8 cellular contexts compared by ENCODE assay signal in genomic region chr3:97719156-97719821, GRCh38. TPM values are rescaled to one million over a fixed set of nuclear protein-coding genes. Genes with fewer than 3 reads are reported as not detected.
A peak's percentile ranks its signal among the peaks of the same experiment; 100 is the strongest.
DNase-seq lines count a peak whose midpoint lies in the region; ATAC-seq and TF ChIP-seq lines count a peak whose summit lies in the region.

No MANE protein-coding gene starts in this region.

- H3K9me3 ChIP-seq in SK-N-MC (ENCODE audit: low read depth, low read length) (no peaks in the 10 kb centered on the region), psoas muscle (no peaks in the 10 kb centered on the region), uterus (no peaks in the 10 kb centered on the region)

- H3K36me3 ChIP-seq in SK-N-MC (ENCODE audit: insufficient read depth, low read length) (no peaks in the 10 kb centered on the region), psoas muscle (ENCODE audit: insufficient read depth in 1 of 2, low read depth in 1 of 2) (no peaks in the 10 kb centered on the region), uterus (no peaks in the 10 kb centered on the region)

- H3K4me3 Mint-ChIP-seq in activated naive CD4-positive, alpha-beta T cell treated with anti-CD3 and anti-CD28 coated beads for 36 hours = no peak overlapping the region

- TF ChIP-seq CTCF in GM12865 (IDR thresholded peaks at IDR 0.05; ENCODE audit: insufficient read depth, low read depth, low read length, missing control alignments) (peak; percentile 93), HFF-Myc (IDR thresholded peaks at IDR 0.05; ENCODE audit: low read depth, low read length, missing control alignments) (peak; percentile 96), psoas muscle (IDR thresholded peaks at IDR 0.05) (peak; percentile 93), uterus (IDR thresholded peaks at IDR 0.05) (peak; percentile 46 to 80 (median 62))

- H3K4me1 ChIP-seq in psoas muscle (peaks cover 8% of the 10 kb centered on the region), uterus (no peaks in the 10 kb centered on the region)

- no peaks in the 10 kb centered on the region for H3K9me3 Mint-ChIP-seq in activated naive CD4-positive, alpha-beta T cell treated with anti-CD3 and anti-CD28 coated beads for 36 hours

- no peak overlapping the region for H3K27ac ChIP-seq in SK-N-MC
- H3K27ac ChIP-seq in psoas muscle = no peak overlapping the region
- no peak overlapping the region for H3K27ac ChIP-seq in uterus

- 3 to 6% (median 4%) methylated on average over 7 of the region's 7 CpGs for WGBS in psoas muscle, 3 donors

- H3K27me3 Mint-ChIP-seq in activated naive CD4-positive, alpha-beta T cell treated with anti-CD3 and anti-CD28 coated beads for 36 hours (ENCODE audit: low read depth) = peaks cover 2% of the 10 kb centered on the region

- no peak for TF ChIP-seq POLR2A in uterus (IDR thresholded peaks at IDR 0.05)

- no peak overlapping the region for H3K9ac ChIP-seq in SK-N-MC (ENCODE audit: insufficient read length)

- DNase-seq in GM12865 (ENCODE audit: low read depth) = peak; percentile 74
- DNase-seq in HFF-Myc (ENCODE audit: extremely low read depth, low read depth) = peak; percentile 17
- peak; percentile 82 for DNase-seq in NAMALWA (ENCODE audit: low spot score)
- peak; percentile 20 for DNase-seq in SK-N-MC (ENCODE audit: low read depth, low spot score)
- DNase-seq in activated naive CD4-positive, alpha-beta T cell treated with anti-CD3 and anti-CD28 coated beads for 36 hours = peak; percentile 79
- peak; percentile 69 for DNase-seq in glomerular visceral epithelial cell (ENCODE audit: extremely low spot score)
- peak; percentile 40 to 70 for DNase-seq in psoas muscle
- peak; percentile 28 to 51 for DNase-seq in uterus

- peak; percentile 70 to 97 (median 80) for ATAC-seq in psoas muscle

- H3K4me3 ChIP-seq in GM12865 (ENCODE audit: low read depth, low read length) (no peak overlapping the region), HFF-Myc (replicated peaks; ENCODE audit: low read depth, low read length) (no peak overlapping the region), SK-N-MC (no peak overlapping the region), psoas muscle (no peak overlapping the region), uterus (no peak overlapping the region)

- CTCF ChIA-PET in activated naive CD4-positive, alpha-beta T cell treated with anti-CD3 and anti-CD28 coated beads for 36 hours (lab: Charles Lee) = interaction anchor here (0.6 to 2.6 kb wide), 15 partner anchors 9 to 1576 kb away, joined by 3 to 20 read pairs (median 3); no protein-coding TSS in a partner anchor

- H3K27ac Mint-ChIP-seq in activated naive CD4-positive, alpha-beta T cell treated with anti-CD3 and anti-CD28 coated beads for 36 hours = no peak overlapping the region

- H3K4me1 Mint-ChIP-seq in activated naive CD4-positive, alpha-beta T cell treated with anti-CD3 and anti-CD28 coated beads for 36 hours (ENCODE audit: low read depth) = no peaks in the 10 kb centered on the region

- intact Hi-C loops in activated naive CD4-positive, alpha-beta T cell treated with anti-CD3 and anti-CD28 coated beads for 36 hours (cut with micrococcal nuclease) = loop anchor here (1.0 kb wide), 2 partner anchors 304 to 856 kb away; no protein-coding TSS in a partner anchor
- intact Hi-C loops in psoas muscle (cut with DNase I) = no loop called here
- intact Hi-C loops in uterus (cut with DNase I; ENCODE audit: low total_unique reads) = no loop called here

- no peaks in the 10 kb centered on the region for H3K36me3 Mint-ChIP-seq in activated naive CD4-positive, alpha-beta T cell treated with anti-CD3 and anti-CD28 coated beads for 36 hours (ENCODE audit: low read depth)

- H3K27me3 ChIP-seq in psoas muscle (ENCODE audit: insufficient read depth in 3 of 3, low read length in 2 of 3) (no peaks in the 10 kb centered on the region), uterus (no peaks in the 10 kb centered on the region)

RNA-seq across cellular contexts. Expression of gene ARL6, which starts 45.3 kb away (rescaled TPM):
- 1 to 10 TPM; 3.0 to 4.7 TPM for total RNA-seq in activated naive CD4-positive, alpha-beta T cell treated with anti-CD3 and anti-CD28 coated beads for 36 hours
- total RNA-seq in psoas muscle = 1 to 10 TPM; 1.3 to 2.5 (median 1.7) TPM
- polyA plus RNA-seq in psoas muscle = 1 to 10 TPM; 1.1 to 6.2 (median 1.8) TPM
- total RNA-seq in uterus = 10 to 100 TPM; 14.6 to 42.5 (median 19.7) TPM

Comparison
In these comparisons a context has a peak if more than half of its experiments do, and no peak if none do; other contexts are left out.
1. DNase-seq: peak in every context shown above with its lines; median percentile 82 in NAMALWA; 79 in activated naive CD4-positive, alpha-beta T cell treated with anti-CD3 and anti-CD28 coated beads for 36 hours; 74 in GM12865; 69 in glomerular visceral epithelial cell; 55 in psoas muscle; 40 in uterus; 20 in SK-N-MC; 17 in HFF-Myc.